8 cellular contexts compared by ENCODE assay signal in genomic region chr3:51682079-51682478, GRCh38. TPM values are rescaled to one million over a fixed set of nuclear protein-coding genes. Genes with fewer than 3 reads are reported as not detected.
A peak's percentile ranks its signal among the peaks of the same experiment; 100 is the strongest.
DNase-seq lines count a peak whose midpoint lies in the region; ATAC-seq, FAIRE-seq and TF ChIP-seq lines count a peak whose summit lies in the region.

No MANE protein-coding gene starts in this region.

- ATAC-seq in HG02852 (IDR thresholded peaks at IDR 0.05; ENCODE audit: unreplicated experiment) = peak; percentile 84

- peak; percentile 100 for FAIRE-seq in GM12891 (lab: Jason Lieb, UNC)

- DNase-seq in 8988T (peak; percentile 96), GM12891 (ENCODE audit: insufficient read length, low spot score) (peak; percentile 87), NCI-H1417 treated with DMSO at 0.1 percent for 48 hours (lab: John Stamatoyannopoulos, UW) (peak; percentile 10), UCSD-AML1 (lab: John Stamatoyannopoulos, UW; ENCODE audit: unreplicated experiment) (peak; percentile 68), brain pericyte (ENCODE audit: low read depth, low spot score) (peak; percentile 72), iris pigment epithelial cell (ENCODE audit: low read depth) (peak; percentile 90)
- DNase-seq in stimulated activated CD4-positive, alpha-beta T cell treated with anti-CD3 and anti-CD28 coated beads, Interleukin-15, amount 100 ng/mL, for 48 hours (ENCODE audit: low read depth in 2 of 2) = peak; percentile 52 to 66

- TF ChIP-seq POLR2A in GM12891 (IDR thresholded peaks at IDR 0.05; ENCODE audit: low read depth, low read length) = no peak

TF ChIP-seq in GM12891, 5 proteins besides CTCF, POLR2A, EP300 and RAD21:
- TF ChIP-seq POLR2AphosphoS5 (IDR thresholded peaks at IDR 0.05; ENCODE audit: low read depth, low read length) = no peak
- no peak for TF ChIP-seq POU2F2 (IDR thresholded peaks at IDR 0.05; ENCODE audit: low read depth, low read length)
- TF ChIP-seq PAX5 (IDR thresholded peaks at IDR 0.05; ENCODE audit: insufficient read depth, low read length, severe bottlenecking) = no peak
- TF ChIP-seq TAF1 (IDR thresholded peaks at IDR 0.05; ENCODE audit: low read depth, low read length) = no peak
- TF ChIP-seq SPI1 (IDR thresholded peaks at IDR 0.05; ENCODE audit: low read depth, low read length) = no peak

RNA-seq across cellular contexts. Expression of gene TEX264, which starts 11.0 kb away (rescaled TPM):
- 30.0 TPM for polyA plus RNA-seq in GM12891 (2012; ENCODE audit: low read depth, missing spikeins)

RNA-seq across cellular contexts. Expression of gene GRM2, which starts 24.8 kb away (rescaled TPM):
- 0.06 TPM for polyA plus RNA-seq in GM12891 (2012; ENCODE audit: low read depth, missing spikeins)

Comparison
In these comparisons a context has a peak if more than half of its experiments do, and no peak if none do; other contexts are left out.
1. Peak in every context shown above with its lines: DNase-seq and ATAC-seq.
2. DNase-seq: peak in every context shown above with its lines; median percentile 96 in 8988T; 90 in iris pigment epithelial cell; 87 in GM12891; 72 in brain pericyte; 68 in UCSD-AML1; 59 in stimulated activated CD4-positive, alpha-beta T cell treated with anti-CD3 and anti-CD28 coated beads, Interleukin-15, amount 100 ng/mL, for 48 hours; 10 in NCI-H1417 treated with DMSO at 0.1 percent for 48 hours.